9 cellular contexts compared by ENCODE assay signal in the genomic region with DNA sequence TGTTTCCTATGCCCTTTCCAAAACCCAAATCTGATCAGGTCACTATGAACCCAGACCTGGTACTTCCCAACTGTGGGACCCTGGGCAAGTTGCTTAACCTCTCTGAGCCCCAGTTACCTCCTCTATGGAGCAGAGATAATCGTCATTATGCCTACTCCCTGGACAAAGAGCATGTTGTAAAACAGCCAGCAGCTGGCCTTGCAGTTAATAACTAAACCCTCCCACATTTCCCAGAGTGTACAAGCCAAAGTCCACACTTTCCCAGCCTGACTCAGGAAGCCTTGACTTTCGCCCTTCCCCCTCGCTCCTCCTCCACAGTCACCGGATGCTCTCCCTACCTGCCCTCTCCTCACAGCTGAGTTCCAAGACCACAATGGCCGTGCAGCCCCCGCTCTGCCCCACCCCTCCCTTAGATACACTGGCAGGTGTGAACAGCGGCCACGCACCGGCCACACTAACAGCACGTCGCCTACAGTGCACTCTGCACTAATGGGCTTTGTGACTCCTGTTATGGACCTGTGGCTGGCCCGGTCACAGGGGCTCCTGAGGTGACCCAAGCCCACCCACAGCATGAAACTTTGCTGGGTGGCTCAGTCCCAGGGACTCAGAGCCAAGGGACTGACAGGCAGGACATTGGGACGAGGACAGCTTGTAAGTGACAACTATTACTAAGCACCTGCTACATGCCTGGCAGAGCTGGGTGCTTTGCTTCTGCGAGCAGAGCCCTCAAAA. TPM values are rescaled to one million over a fixed set of nuclear protein-coding genes. Genes with fewer than 3 reads are reported as not detected.
A peak's percentile ranks its signal among the peaks of the same experiment; 100 is the strongest.
DNase-seq lines count a peak whose midpoint lies in the region; ATAC-seq, FAIRE-seq and TF ChIP-seq lines count a peak whose summit lies in the region.
"Had no signal": no experiment of that assay in that cellular context is flagged by ENCODE, and none has a peak within 500 bp of the region (broad histone marks: within the 10 kb centered on the region; RNA-seq: fewer than 3 reads in every experiment).

No MANE protein-coding gene starts in this region.

- WGBS in gastroesophageal sphincter (ENCODE audit: low coverage in 1 of 2), 2 donors: 16 to 28% methylated on average over 6 of the region's 14 CpGs
- 63% methylated on average over 13 of the region's 14 CpGs for WGBS in smooth muscle cell (ENCODE audit: low lambda C conversion rate)

- no peak overlapping the region for H3K4me3 ChIP-seq in gastroesophageal sphincter
- peak overlapping the region; percentile 32 for H3K4me3 ChIP-seq in rectal smooth muscle tissue (ENCODE audit: low read length)
- no peak overlapping the region for H3K4me3 ChIP-seq in smooth muscle cell

- H2AFZ ChIP-seq in smooth muscle cell (ENCODE audit: low read depth): no peak overlapping the region

- no peak for DNase-seq in GM19239 (ENCODE audit: insufficient read length, low spot score)
- DNase-seq in RKO (ENCODE audit: low spot score): peak; percentile 35
- DNase-seq in NCI-H1694 (lab: John Stamatoyannopoulos, UW): no peak
- no peak for DNase-seq in activated CD4-positive, alpha-beta T cell treated with anti-CD3 and anti-CD28 coated beads, Interleukin-2, amount 50 U/mL, for 1 hour
- no peak for DNase-seq in stimulated activated CD4-positive, alpha-beta T cell treated with anti-CD3 and anti-CD28 coated beads, Interleukin-15, amount 100 ng/mL, for 24 hours
- no peak for DNase-seq in smooth muscle cell (lab: John Stamatoyannopoulos, UW; ENCODE audit: unreplicated experiment)
- DNase-seq: stimulated activated naive CD4-positive, alpha-beta T cell treated with Interleukin-2 at 50 U/mL for 16 hours had no signal

- H3K27ac ChIP-seq in gastroesophageal sphincter (peak overlapping the region in 3 of 4 donors; percentile 28 to 60 (median 52)), rectal smooth muscle tissue (ENCODE audit: low read depth, low read length) (peak overlapping the region; percentile 28), smooth muscle cell (ENCODE audit: low read depth) (no peak overlapping the region)

- TF ChIP-seq EP300 in gastroesophageal sphincter (IDR thresholded peaks at IDR 0.05): no peak

- no peaks in the 10 kb centered on the region for H4K20me1 ChIP-seq in smooth muscle cell (ENCODE audit: low read depth)

- TF ChIP-seq POLR2A in gastroesophageal sphincter (IDR thresholded peaks at IDR 0.05): no peak

- H3K79me2 ChIP-seq in smooth muscle cell (ENCODE audit: low read depth): no peaks in the 10 kb centered on the region

- H3K27me3 ChIP-seq in gastroesophageal sphincter: peaks cover 70% of the 10 kb centered on the region
- H3K27me3 ChIP-seq in rectal smooth muscle tissue (ENCODE audit: control insufficient read depth, insufficient read depth, low read length): peaks cover 2% of the 10 kb centered on the region
- no peaks in the 10 kb centered on the region for H3K27me3 ChIP-seq in smooth muscle cell (ENCODE audit: low read depth)

- H3K9me3 ChIP-seq in gastroesophageal sphincter: no peaks in the 10 kb centered on the region
- no peaks in the 10 kb centered on the region for H3K9me3 ChIP-seq in smooth muscle cell (replicated peaks; ENCODE audit: low read depth)

- H3F3A ChIP-seq in smooth muscle cell (ENCODE audit: low read depth): no peaks in the 10 kb centered on the region

- ATAC-seq in gastroesophageal sphincter: peak; percentile 59

- FAIRE-seq in GM19239 (lab: Jason Lieb, UNC): peak; percentile 21

- no peak overlapping the region for H3K4me2 ChIP-seq in smooth muscle cell

- H3K4me1 ChIP-seq in gastroesophageal sphincter: peaks cover 0 to 42% (median 0%) of the 10 kb centered on the region in 3 donors
- no peaks in the 10 kb centered on the region for H3K4me1 ChIP-seq in rectal smooth muscle tissue (ENCODE audit: control insufficient read depth, insufficient read depth, low read length)
- H3K4me1 ChIP-seq in smooth muscle cell (ENCODE audit: low read depth): no peaks in the 10 kb centered on the region

- peak overlapping the region; percentile 42 for H3K9ac ChIP-seq in rectal smooth muscle tissue (ENCODE audit: low read length)
- H3K9ac ChIP-seq in smooth muscle cell (ENCODE audit: low read depth): no peak overlapping the region

- peaks cover 0 to 13% of the 10 kb centered on the region in 2 donors for H3K36me3 ChIP-seq in gastroesophageal sphincter
- peaks cover 2% of the 10 kb centered on the region for H3K36me3 ChIP-seq in rectal smooth muscle tissue (ENCODE audit: control insufficient read depth, insufficient read depth, low read length)
- H3K36me3 ChIP-seq in smooth muscle cell (ENCODE audit: low read depth): no peaks in the 10 kb centered on the region

- TF ChIP-seq CTCF in gastroesophageal sphincter (IDR thresholded peaks at IDR 0.05) (no peak), smooth muscle cell (IDR thresholded peaks at IDR 0.05; ENCODE audit: borderline replicate concordance, insufficient read depth, poor library complexity, severe bottlenecking) (no peak)

RNA-seq across cellular contexts. Expression of gene MFNG, which starts 15.6 kb away (rescaled TPM):
- 10 to 100 TPM in 3 of 4 donors, 1 to 10 TPM in 1; 6.4 to 14.6 (median 12.1) TPM for total RNA-seq in gastroesophageal sphincter
- not detected in 2 replicates for total RNA-seq in smooth muscle cell
- polyA plus RNA-seq in smooth muscle cell: 0.40 and 1.2 TPM in 2 replicates

RNA-seq across cellular contexts. Expression of gene CARD10, which starts 17.4 kb away (rescaled TPM):
- 10 to 100 TPM in 2 of 4 donors, 1 to 10 TPM in 2; 4.0 to 14.0 (median 9.9) TPM for total RNA-seq in gastroesophageal sphincter
- total RNA-seq in smooth muscle cell: 3.7 and 6.0 TPM in 2 replicates
- polyA plus RNA-seq in smooth muscle cell: 2.3 and 5.4 TPM in 2 replicates

RNA-seq across cellular contexts. Expression of gene CDC42EP1, which starts 58.5 kb away (rescaled TPM):
- 10 to 100 TPM; 19.0 to 37.7 (median 27.4) TPM for total RNA-seq in gastroesophageal sphincter
- 14.0 and 19.1 TPM in 2 replicates for total RNA-seq in smooth muscle cell
- 89.6 and 94.9 TPM in 2 replicates for polyA plus RNA-seq in smooth muscle cell
